8 cellular contexts compared by ENCODE assay signal in the genomic region with DNA sequence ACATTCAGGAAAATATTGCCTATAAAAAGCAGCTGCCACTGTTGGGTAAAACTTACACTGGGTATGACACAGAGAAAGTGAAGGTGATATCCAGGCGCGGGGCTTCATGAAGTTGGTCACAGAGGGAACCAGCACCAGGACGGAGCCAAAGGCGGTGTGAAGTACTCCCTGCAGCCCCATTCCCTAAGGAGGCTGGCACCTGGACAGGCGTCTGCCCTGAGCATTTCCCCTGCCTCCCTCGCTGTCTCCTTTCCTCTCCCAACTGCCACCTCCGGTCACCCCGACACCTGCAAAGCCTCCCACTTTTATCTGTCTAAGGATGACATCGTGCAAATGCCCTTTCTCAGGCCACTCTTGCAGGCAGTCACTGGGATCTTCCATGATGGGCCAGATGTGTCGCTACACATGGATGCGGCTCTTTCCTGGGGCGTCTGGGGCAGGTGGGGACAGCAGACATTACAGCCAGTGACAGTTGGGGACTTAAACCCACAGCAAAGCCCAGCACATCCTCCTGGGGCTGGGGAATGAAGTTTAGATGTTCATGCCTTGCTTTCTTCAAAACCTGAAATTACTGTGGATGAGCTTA.
"Had no signal": no experiment of that assay in that cellular context is flagged by ENCODE, and none has a peak within 500 bp of the region (broad histone marks: within the 10 kb centered on the region; RNA-seq: fewer than 3 reads in every experiment).

No MANE protein-coding gene starts in this region.

- H3K4me3 ChIP-seq: GM23248, HAP-1 had no signal

- H3K9ac ChIP-seq: GM23248 had no signal

- H3K27ac ChIP-seq: GM23248, HL-60 had no signal

- DNase-seq: GM23248, GOT3, H7, KBM-7 had no signal

- H3K9me3 ChIP-seq: HAP-1 had no signal

- H3K36me3 ChIP-seq: HAP-1 had no signal

- ATAC-seq: HCT116, HepG2 had no signal

- H3K4me1 ChIP-seq: HAP-1 had no signal
